Comparison of ENCODE assay signal across 16 cellular contexts in the genomic region with DNA sequence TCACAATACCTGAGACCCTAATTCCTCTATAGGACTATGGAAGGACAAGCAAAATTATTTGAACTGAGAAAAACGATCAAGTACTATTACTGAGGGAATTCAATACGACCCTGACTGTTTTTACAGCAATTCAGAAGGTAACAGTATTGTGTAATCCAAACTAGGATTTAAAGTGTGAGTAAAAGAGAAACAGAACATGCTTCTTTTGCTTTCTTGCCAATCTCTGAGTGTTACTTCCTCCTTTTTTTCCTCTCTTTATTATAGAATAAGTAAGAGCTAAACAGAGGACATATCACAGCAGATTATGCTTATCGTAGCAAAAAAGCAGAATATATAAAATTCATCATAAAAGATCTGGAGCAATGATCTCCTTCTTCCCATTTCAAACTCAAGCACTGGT.
DNase-seq lines count a peak whose midpoint lies in the region; ATAC-seq, FAIRE-seq and TF ChIP-seq lines count a peak whose summit lies in the region.
"Had no signal": no experiment of that assay in that cellular context is flagged by ENCODE, and none has a peak within 500 bp of the region (broad histone marks: within the 10 kb centered on the region; RNA-seq: fewer than 3 reads in every experiment).

No MANE protein-coding gene starts in this region.

- no peaks in the 10 kb centered on the region for H3K79me2 ChIP-seq in smooth muscle cell (ENCODE audit: low read depth)
- H3K79me2 ChIP-seq: parathyroid adenoma had no signal

- H3K9me3 Mint-ChIP-seq in naive thymus-derived CD8-positive, alpha-beta T cell, result peaks cover 0 to 7% (median 0%) of the 10 kb centered on the region in 9 donors
- H3K9me3 Mint-ChIP-seq in activated T-helper 17 cell treated with anti-CD3 and anti-CD28 coated beads, Interleukin-2, amount 50 U/mL, for 72 hours, result no peaks in the 10 kb centered on the region
- H3K9me3 Mint-ChIP-seq: activated naive CD4-positive, alpha-beta T cell treated with anti-CD3 and anti-CD28 coated beads for 36 hours; GM23338 had no signal

- peak overlapping the region; percentile 52 for H2AFZ ChIP-seq in smooth muscle cell (ENCODE audit: low read depth)
- H2AFZ ChIP-seq: GM23338, parathyroid adenoma had no signal

- peaks cover 0 to 4% (median 0%) of the 10 kb centered on the region in 4 donors for H3K4me1 Mint-ChIP-seq in naive thymus-derived CD8-positive, alpha-beta T cell
- H3K4me1 Mint-ChIP-seq in activated T-helper 17 cell treated with anti-CD3 and anti-CD28 coated beads, Interleukin-2, amount 50 U/mL, for 72 hours, result no peaks in the 10 kb centered on the region
- H3K4me1 Mint-ChIP-seq: T-helper 17 cell had no signal

- TF ChIP-seq EP300 in gastroesophageal sphincter (IDR thresholded peaks at IDR 0.05), result no peak

- peak overlapping the region; percentile 59 for H3K9ac ChIP-seq in smooth muscle cell (ENCODE audit: low read depth)
- no peak overlapping the region for H3K9ac ChIP-seq in kidney (ENCODE audit: low read length in 2 of 2)
- H3K9ac ChIP-seq: parathyroid adenoma had no signal

- intact Hi-C loops in kidney (cut with DNase I), result no loop called here

- peak overlapping the region; percentile 80 for H3K4me2 ChIP-seq in smooth muscle cell
- H3K4me2 ChIP-seq: GM23338 had no signal

- H3K27me3 Mint-ChIP-seq in naive thymus-derived CD8-positive, alpha-beta T cell, result no peaks in the 10 kb centered on the region
- H3K27me3 Mint-ChIP-seq in activated T-helper 17 cell treated with anti-CD3 and anti-CD28 coated beads, Interleukin-2, amount 50 U/mL, for 72 hours, result no peaks in the 10 kb centered on the region
- H3K27me3 Mint-ChIP-seq: activated CD4-positive, alpha-beta memory T cell treated with anti-CD3 and anti-CD28 coated beads for 36 hours; T-helper 17 cell had no signal

- no peak for TF ChIP-seq CTCF in gastroesophageal sphincter (IDR thresholded peaks at IDR 0.05)
- TF ChIP-seq CTCF in smooth muscle cell (IDR thresholded peaks at IDR 0.05; ENCODE audit: borderline replicate concordance, insufficient read depth, poor library complexity, severe bottlenecking), result no peak
- no peak for TF ChIP-seq CTCF in kidney (IDR thresholded peaks at IDR 0.05; ENCODE audit: borderline replicate concordance, extremely low read depth, insufficient read depth)

- FAIRE-seq in kidney (lab: Jason Lieb, UNC), result no peak
- FAIRE-seq: colon had no signal

- DNase-seq in Kasumi-1 (lab: John Stamatoyannopoulos, UW), result peak; percentile 12 to 33
- DNase-seq in smooth muscle cell (lab: John Stamatoyannopoulos, UW; ENCODE audit: unreplicated experiment), result no peak
- DNase-seq in naive thymus-derived CD8-positive, alpha-beta T cell, result no peak
- DNase-seq in kidney, result no peak
- DNase-seq in activated effector memory CD4-positive, alpha-beta T cell treated with anti-CD3 and anti-CD28 coated beads, Interleukin-2, amount 50 U/mL, for 16 hours, result no peak
- DNase-seq: activated CD4-positive, alpha-beta memory T cell treated with anti-CD3 and anti-CD28 coated beads for 36 hours; activated naive CD4-positive, alpha-beta T cell treated with anti-CD3 and anti-CD28 coated beads for 36 hours; NCI-H187 treated with DMSO at 0.1 percent for 48 hours; T-helper 17 cell had no signal

- H3K36me3 ChIP-seq in gastroesophageal sphincter (no peaks in the 10 kb centered on the region), smooth muscle cell (ENCODE audit: low read depth) (no peaks in the 10 kb centered on the region), kidney (ENCODE audit: control insufficient read depth in 1 of 2, insufficient read depth in 2 of 2, low read length in 2 of 2) (peaks cover 0 to 10% of the 10 kb centered on the region in 2 donors)
- H3K36me3 ChIP-seq: thoracic aorta had no signal

- TF ChIP-seq POLR2A in gastroesophageal sphincter (IDR thresholded peaks at IDR 0.05), result no peak

- H3K27me3 ChIP-seq in gastroesophageal sphincter (no peaks in the 10 kb centered on the region), smooth muscle cell (ENCODE audit: low read depth) (no peaks in the 10 kb centered on the region)

- ATAC-seq in SK-N-SH treated with all-trans-retinoic acid at 6 μM for 48 hours (no peak), gastroesophageal sphincter (peak; percentile 51)
- ATAC-seq in naive thymus-derived CD8-positive, alpha-beta T cell, result no peak
- no peak for ATAC-seq in activated T-helper 17 cell treated with anti-CD3 and anti-CD28 coated beads, Interleukin-2, amount 50 U/mL, for 72 hours (replicated peaks)
- ATAC-seq: GM23338, T-helper 17 cell had no signal

- no peak overlapping the region for H3K4me3 ChIP-seq in gastroesophageal sphincter
- no peak overlapping the region for H3K4me3 ChIP-seq in smooth muscle cell
- H3K4me3 ChIP-seq in kidney (ENCODE audit: low read length in 2 of 2), result no peak overlapping the region
- H3K4me3 ChIP-seq: GM23338, thoracic aorta had no signal

- H4K20me1 ChIP-seq in smooth muscle cell (ENCODE audit: low read depth), result no peaks in the 10 kb centered on the region

- WGBS in gastroesophageal sphincter (ENCODE audit: low coverage in 1 of 2), 2 donors, result 7 to 19% methylated on average over 3 of the region's 3 CpGs
- WGBS in smooth muscle cell (ENCODE audit: low lambda C conversion rate), result 19% methylated on average over 3 of the region's 3 CpGs

- H3K9me3 ChIP-seq in gastroesophageal sphincter, result no peaks in the 10 kb centered on the region
- H3K9me3 ChIP-seq in smooth muscle cell (replicated peaks; ENCODE audit: low read depth), result no peaks in the 10 kb centered on the region
- no peaks in the 10 kb centered on the region for H3K9me3 ChIP-seq in kidney (ENCODE audit: control insufficient read depth in 1 of 2, low read length in 2 of 2)
- H3K9me3 ChIP-seq: thoracic aorta had no signal

- H3F3A ChIP-seq in smooth muscle cell (ENCODE audit: low read depth), result peaks cover 12% of the 10 kb centered on the region

- peaks cover 0 to 13% (median 0%) of the 10 kb centered on the region in 3 donors for H3K4me1 ChIP-seq in gastroesophageal sphincter
- peaks cover 18% of the 10 kb centered on the region for H3K4me1 ChIP-seq in smooth muscle cell (ENCODE audit: low read depth)
- H3K4me1 ChIP-seq in kidney (ENCODE audit: control insufficient read depth in 1 of 2, insufficient read depth in 1 of 2, low read depth in 1 of 2, low read length in 2 of 2), result no peaks in the 10 kb centered on the region
- H3K4me1 ChIP-seq: parathyroid adenoma had no signal

- H3K27ac Mint-ChIP-seq in naive thymus-derived CD8-positive, alpha-beta T cell, result no peak overlapping the region
- no peak overlapping the region for H3K27ac Mint-ChIP-seq in activated T-helper 17 cell treated with anti-CD3 and anti-CD28 coated beads, Interleukin-2, amount 50 U/mL, for 72 hours
- H3K27ac Mint-ChIP-seq: activated CD4-positive, alpha-beta memory T cell treated with anti-CD3 and anti-CD28 coated beads for 36 hours; activated naive CD4-positive, alpha-beta T cell treated with anti-CD3 and anti-CD28 coated beads for 36 hours; GM23338; T-helper 17 cell had no signal

- no peaks in the 10 kb centered on the region for H3K36me3 Mint-ChIP-seq in naive thymus-derived CD8-positive, alpha-beta T cell
- H3K36me3 Mint-ChIP-seq in activated T-helper 17 cell treated with anti-CD3 and anti-CD28 coated beads, Interleukin-2, amount 50 U/mL, for 72 hours (ENCODE audit: low read depth), result no peaks in the 10 kb centered on the region
- H3K36me3 Mint-ChIP-seq: activated CD4-positive, alpha-beta memory T cell treated with anti-CD3 and anti-CD28 coated beads for 36 hours had no signal

- POLR2A ChIA-PET in naive thymus-derived CD8-positive, alpha-beta T cell (lab: Charles Lee), result no interaction called here

- H3K4me3 Mint-ChIP-seq in naive thymus-derived CD8-positive, alpha-beta T cell, result no peak overlapping the region
- no peak overlapping the region for H3K4me3 Mint-ChIP-seq in activated T-helper 17 cell treated with anti-CD3 and anti-CD28 coated beads, Interleukin-2, amount 50 U/mL, for 72 hours
- H3K4me3 Mint-ChIP-seq: activated CD4-positive, alpha-beta memory T cell treated with anti-CD3 and anti-CD28 coated beads for 36 hours; activated naive CD4-positive, alpha-beta T cell treated with anti-CD3 and anti-CD28 coated beads for 36 hours; GM23338; T-helper 17 cell had no signal

- H3K27ac ChIP-seq in gastroesophageal sphincter, result peak overlapping the region in 3 of 4 donors; percentile 24 to 32 (median 26)
- H3K27ac ChIP-seq in smooth muscle cell (ENCODE audit: low read depth), result peak overlapping the region; percentile 92
- no peak overlapping the region for H3K27ac ChIP-seq in kidney (ENCODE audit: low read depth in 2 of 2, low read length in 2 of 2)
- H3K27ac ChIP-seq: parathyroid adenoma, thoracic aorta had no signal

TF ChIP-seq in SK-N-SH treated with all-trans-retinoic acid at 6 μM for 48 hours, 23 proteins besides CTCF, POLR2A, EP300 and RAD21:
- TF ChIP-seq SNAI2 (CRISPR knock-in tag; IDR thresholded peaks at IDR 0.05), result no peak
- no peak for TF ChIP-seq ZNF565 (CRISPR knock-in tag; conservative IDR thresholded peaks at IDR 0.05; ENCODE audit: low read depth)
- peak; percentile 20; the same call in 1 of the 2 replicates for TF ChIP-seq ZNF70 (CRISPR knock-in tag; IDR thresholded peaks at IDR 0.05)

Comparison
In these comparisons a context has a peak if more than half of its experiments do, and no peak if none do; other contexts are left out.
1. DNase-seq: peak in Kasumi-1 (2 of 2); none in smooth muscle cell (single experiment), naive thymus-derived CD8-positive, alpha-beta T cell (0 of 10), kidney (single experiment) and activated effector memory CD4-positive, alpha-beta T cell treated with anti-CD3 and anti-CD28 coated beads, Interleukin-2, amount 50 U/mL, for 16 hours (single experiment).
2. H3K27ac ChIP-seq: peak in gastroesophageal sphincter (3 of 4) and smooth muscle cell (single experiment); none in kidney (0 of 2).